ENCODE assay signal across 19 cellular contexts in genomic region chr6:152943260-152943897, GRCh38. TPM values are rescaled to one million over a fixed set of nuclear protein-coding genes. Genes with fewer than 3 reads are reported as not detected.
"Had no signal": no experiment of that assay in that cellular context is flagged by ENCODE, and none has a peak within 500 bp of the region (broad histone marks: within the 10 kb centered on the region; RNA-seq: fewer than 3 reads in every experiment).

No MANE protein-coding gene starts in this region.

- H3K27me3 ChIP-seq: ascending aorta had no signal

- H3K36me3 ChIP-seq: ascending aorta, esophagus muscularis mucosa, left ventricle myocardium inferior, prostate gland, suprapubic skin had no signal

- H3K4me3 Mint-ChIP-seq: activated naive CD4-positive, alpha-beta T cell treated with anti-CD3 and anti-CD28 coated beads for 36 hours; activated naive CD8-positive, alpha-beta T cell treated with anti-CD3 and anti-CD28 coated beads, Interleukin-2, amount 50 U/mL, for 24 hours; memory B cell; natural killer cell treated with Interleukin-12 subunit alpha and Interleukin-12 subunit beta and Interleukin-15 and Interleukin-18, amount 100 ng/mL, for 72 hours; stimulated activated naive CD8-positive, alpha-beta T cell treated with anti-CD3 and anti-CD28 coated beads, Interleukin-15, Interleukin-2, amounts not matched to agents 100 ng/mL and 50 ng/mL, for 24 hours; T-cell; type B pancreatic cell had no signal

- H3K9me3 Mint-ChIP-seq: activated naive CD4-positive, alpha-beta T cell treated with anti-CD3 and anti-CD28 coated beads for 36 hours; activated naive CD8-positive, alpha-beta T cell treated with anti-CD3 and anti-CD28 coated beads, Interleukin-2, amount 50 U/mL, for 24 hours; activated T-helper 2 cell treated with anti-CD3 and anti-CD28 coated beads, Interferon-gamma antibody, Interleukin-2, Interleukin-4, amounts not matched to agents 10 μg/mL and 5 μg/mL and 100 μg/mL, durations not matched to agents 14 hours and 24 hours and 36 hours; memory B cell; natural killer cell treated with Interleukin-12 subunit alpha and Interleukin-12 subunit beta and Interleukin-15 and Interleukin-18, amount 100 ng/mL, for 72 hours; stimulated activated naive CD8-positive, alpha-beta T cell treated with anti-CD3 and anti-CD28 coated beads, Interleukin-15, Interleukin-2, amounts not matched to agents 100 ng/mL and 50 ng/mL, for 24 hours; T-cell; type B pancreatic cell had no signal

- H3K9me3 ChIP-seq: ascending aorta, esophagus muscularis mucosa, left ventricle myocardium inferior, prostate gland, suprapubic skin had no signal

- H3K4me2 ChIP-seq: smooth muscle cell had no signal

- H3K4me1 ChIP-seq: ascending aorta, prostate gland had no signal

- H3K4me3 ChIP-seq: ascending aorta, dorsolateral prefrontal cortex, esophagus muscularis mucosa, left ventricle myocardium inferior, prostate gland, smooth muscle cell, suprapubic skin had no signal

- H3K27ac Mint-ChIP-seq: activated naive CD4-positive, alpha-beta T cell treated with anti-CD3 and anti-CD28 coated beads for 36 hours; activated naive CD8-positive, alpha-beta T cell treated with anti-CD3 and anti-CD28 coated beads, Interleukin-2, amount 50 U/mL, for 24 hours; activated T-helper 2 cell treated with anti-CD3 and anti-CD28 coated beads, Interferon-gamma antibody, Interleukin-2, Interleukin-4, amounts not matched to agents 10 μg/mL and 5 μg/mL and 100 μg/mL, durations not matched to agents 14 hours and 24 hours and 36 hours; memory B cell; natural killer cell treated with Interleukin-12 subunit alpha and Interleukin-12 subunit beta and Interleukin-15 and Interleukin-18, amount 100 ng/mL, for 72 hours; stimulated activated naive CD8-positive, alpha-beta T cell treated with anti-CD3 and anti-CD28 coated beads, Interleukin-15, Interleukin-2, amounts not matched to agents 100 ng/mL and 50 ng/mL, for 24 hours; T-cell; type B pancreatic cell had no signal

- H3K27ac ChIP-seq: ascending aorta, dorsolateral prefrontal cortex, esophagus muscularis mucosa, left ventricle myocardium inferior, prostate gland, suprapubic skin had no signal

- DNase-seq: activated CD4-positive, alpha-beta T cell treated with anti-CD3 and anti-CD28 coated beads, Interleukin-2, amount 50 U/mL, for 48 hours; activated naive CD4-positive, alpha-beta T cell treated with anti-CD3 and anti-CD28 coated beads for 36 hours; activated naive CD8-positive, alpha-beta T cell treated with anti-CD3 and anti-CD28 coated beads, Interleukin-2, amount 50 U/mL, for 24 hours; dorsolateral prefrontal cortex; hypothalamus; left ventricle myocardium inferior; right cardiac atrium; T-cell; T1000 had no signal

- ATAC-seq: activated naive CD8-positive, alpha-beta T cell treated with anti-CD3 and anti-CD28 coated beads, Interleukin-2, amount 50 U/mL, for 24 hours; natural killer cell treated with Interleukin-12 subunit alpha and Interleukin-12 subunit beta and Interleukin-15 and Interleukin-18, amount 100 ng/mL, for 72 hours; right cardiac atrium; T-cell had no signal

- H3K36me3 Mint-ChIP-seq: memory B cell; natural killer cell treated with Interleukin-12 subunit alpha and Interleukin-12 subunit beta and Interleukin-15 and Interleukin-18, amount 100 ng/mL, for 72 hours; T-cell; type B pancreatic cell had no signal

RNA-seq across cellular contexts. Expression of gene FBXO5, which starts 39.5 kb away (rescaled TPM):
- total RNA-seq: ascending aorta had no signal
